Comparison of ENCODE assay signal across 8 cellular contexts in genomic region chr3:142888099-142888483, GRCh38. TPM values are rescaled to one million over a fixed set of nuclear protein-coding genes. Genes with fewer than 3 reads are reported as not detected.
A peak's percentile ranks its signal among the peaks of the same experiment; 100 is the strongest.
DNase-seq lines count a peak whose midpoint lies in the region; ATAC-seq, FAIRE-seq and TF ChIP-seq lines count a peak whose summit lies in the region.

No MANE protein-coding gene starts in this region.

- peak; percentile 5 for TF ChIP-seq CTCF in brain microvascular endothelial cell (IDR thresholded peaks at IDR 0.05; ENCODE audit: low read depth, low read length, missing control alignments)
- TF ChIP-seq CTCF in kidney (IDR thresholded peaks at IDR 0.05; ENCODE audit: borderline replicate concordance, extremely low read depth, insufficient read depth): no peak

- intact Hi-C loops in kidney (cut with DNase I): no loop called here

- peaks cover 76% of the 10 kb centered on the region for H3K27me3 Mint-ChIP-seq in activated CD8-positive, alpha-beta memory T cell treated with anti-CD3 and anti-CD28 coated beads, Interleukin-2, amount 10 ng/mL, durations not matched to agents 7 days and 5 days

- peak; percentile 22 for ATAC-seq in activated CD8-positive, alpha-beta memory T cell treated with anti-CD3 and anti-CD28 coated beads, Interleukin-2, amount 10 ng/mL, durations not matched to agents 7 days and 5 days
- ATAC-seq in GM21717 (IDR thresholded peaks at IDR 0.05; ENCODE audit: unreplicated experiment): no peak

- H3K4me1 Mint-ChIP-seq in activated CD8-positive, alpha-beta memory T cell treated with anti-CD3 and anti-CD28 coated beads, Interleukin-2, amount 10 ng/mL, durations not matched to agents 7 days and 5 days: peaks cover 9% of the 10 kb centered on the region

- H3K27ac ChIP-seq in brain microvascular endothelial cell (no peak overlapping the region), kidney (ENCODE audit: low read depth in 2 of 2, low read length in 2 of 2) (no peak overlapping the region)

- H3K36me3 Mint-ChIP-seq in activated CD8-positive, alpha-beta memory T cell treated with anti-CD3 and anti-CD28 coated beads, Interleukin-2, amount 10 ng/mL, durations not matched to agents 7 days and 5 days: no peaks in the 10 kb centered on the region

- DNase-seq in activated CD8-positive, alpha-beta memory T cell treated with anti-CD3 and anti-CD28 coated beads, Interleukin-2, amount 10 ng/mL, durations not matched to agents 7 days and 5 days: no peak
- no peak for DNase-seq in activated CD8-positive, alpha-beta memory T cell treated with anti-CD3 and anti-CD28 coated beads, Interleukin-2, amount 50 U/mL, for 48 hours
- DNase-seq in NCI-H226 (peak; percentile 31), brain microvascular endothelial cell (no peak), kidney (no peak), stromal cell of bone marrow (ENCODE audit: low read depth) (peak; percentile 48)
- DNase-seq in stimulated activated CD4-positive, alpha-beta T cell treated with anti-CD3 and anti-CD28 coated beads, Interleukin-4, amount 100 ng/mL, for 1 hour: no peak

- H3K27ac Mint-ChIP-seq in activated CD8-positive, alpha-beta memory T cell treated with anti-CD3 and anti-CD28 coated beads, Interleukin-2, amount 10 ng/mL, durations not matched to agents 7 days and 5 days: no peak overlapping the region

- in situ Hi-C loops in brain microvascular endothelial cell (cut with HindIII; ENCODE audit: low pct_ligation_motif_present, low sequenced_read_pairs): no loop called here

- H3K9ac ChIP-seq in kidney (ENCODE audit: low read length in 2 of 2): no peak overlapping the region

- H3K4me3 Mint-ChIP-seq in activated CD8-positive, alpha-beta memory T cell treated with anti-CD3 and anti-CD28 coated beads, Interleukin-2, amount 10 ng/mL, durations not matched to agents 7 days and 5 days: peak overlapping the region; percentile 41

- H3K36me3 ChIP-seq in brain microvascular endothelial cell (replicated peaks) (no peaks in the 10 kb centered on the region), kidney (ENCODE audit: control insufficient read depth in 1 of 2, insufficient read depth in 2 of 2, low read length in 2 of 2) (no peaks in the 10 kb centered on the region)

- no peak for FAIRE-seq in kidney (lab: Jason Lieb, UNC)

- CTCF ChIA-PET in activated CD8-positive, alpha-beta memory T cell treated with anti-CD3 and anti-CD28 coated beads, Interleukin-2, amount 10 ng/mL, durations not matched to agents 7 days and 5 days (lab: Charles Lee): no interaction called here

- H3K4me3 ChIP-seq in brain microvascular endothelial cell (ENCODE audit: low read depth, low read length) (peak overlapping the region; percentile 65), kidney (ENCODE audit: low read length in 2 of 2) (peak overlapping the region; percentile 42 to 61)

- H3K9me3 ChIP-seq in kidney (ENCODE audit: control insufficient read depth in 1 of 2, low read length in 2 of 2): no peaks in the 10 kb centered on the region

- H3K4me1 ChIP-seq in kidney (ENCODE audit: control insufficient read depth in 1 of 2, insufficient read depth in 1 of 2, low read depth in 1 of 2, low read length in 2 of 2): no peaks in the 10 kb centered on the region

- H3K9me3 Mint-ChIP-seq in activated CD8-positive, alpha-beta memory T cell treated with anti-CD3 and anti-CD28 coated beads, Interleukin-2, amount 10 ng/mL, durations not matched to agents 7 days and 5 days (ENCODE audit: low read depth): no peaks in the 10 kb centered on the region

- no peaks in the 10 kb centered on the region for H3K27me3 ChIP-seq in brain microvascular endothelial cell (replicated peaks)

RNA-seq across cellular contexts. Expression of gene PCOLCE2, which starts 0.8 kb away (rescaled TPM):
- total RNA-seq in activated CD8-positive, alpha-beta memory T cell treated with anti-CD3 and anti-CD28 coated beads, Interleukin-2, amount 10 ng/mL, durations not matched to agents 7 days and 5 days: not detected
- 1.9 TPM for total RNA-seq in kidney
- 59.0 TPM for polyA plus RNA-seq in kidney (ENCODE audit: insufficient read depth, low read depth, low replicate concordance)

Comparison
In these comparisons a context has a peak if more than half of its experiments do, and no peak if none do; other contexts are left out.
1. DNase-seq: peak in NCI-H226 (single experiment) and stromal cell of bone marrow (single experiment); none in activated CD8-positive, alpha-beta memory T cell treated with anti-CD3 and anti-CD28 coated beads, Interleukin-2, amount 10 ng/mL, durations not matched to agents 7 days and 5 days (single experiment), activated CD8-positive, alpha-beta memory T cell treated with anti-CD3 and anti-CD28 coated beads, Interleukin-2, amount 50 U/mL, for 48 hours (single experiment), brain microvascular endothelial cell (single experiment), kidney (single experiment) and stimulated activated CD4-positive, alpha-beta T cell treated with anti-CD3 and anti-CD28 coated beads, Interleukin-4, amount 100 ng/mL, for 1 hour (single experiment).